Comparison of ENCODE assay signal across 1 cellular context in the genomic region with DNA sequence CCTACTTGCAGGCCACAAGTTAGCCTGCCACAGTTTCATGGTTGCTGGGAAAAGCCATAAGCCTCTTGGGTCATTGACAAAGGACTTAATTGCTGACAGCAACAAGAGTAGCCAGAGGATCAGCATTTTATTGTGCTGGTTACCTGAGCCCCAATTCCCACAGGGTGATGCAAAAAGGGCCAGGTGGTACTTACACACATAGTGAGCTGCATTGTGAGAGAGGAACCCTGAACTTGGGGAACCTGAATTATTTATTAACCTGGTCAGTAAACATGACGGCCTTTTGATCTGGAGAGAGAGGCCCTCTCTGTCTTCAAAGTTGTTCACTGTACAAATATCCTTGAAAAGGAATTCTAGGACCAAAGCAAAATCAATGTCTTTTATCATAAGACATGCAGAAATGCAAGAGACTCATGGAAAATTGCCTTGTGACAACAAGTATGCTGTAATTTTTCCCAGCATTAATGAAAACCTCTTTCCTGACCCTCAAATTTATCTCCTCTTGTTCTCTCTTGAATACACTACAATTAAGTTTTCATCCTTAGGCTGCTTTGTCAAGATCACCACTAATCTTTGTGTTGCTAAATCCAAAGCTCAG.
TF ChIP-seq lines count a peak whose summit lies in the region.

No MANE protein-coding gene starts in this region.

TF ChIP-seq in GM23338, 12 proteins besides CTCF, POLR2A, EP300 and RAD21:
- TF ChIP-seq, protein P1, sequence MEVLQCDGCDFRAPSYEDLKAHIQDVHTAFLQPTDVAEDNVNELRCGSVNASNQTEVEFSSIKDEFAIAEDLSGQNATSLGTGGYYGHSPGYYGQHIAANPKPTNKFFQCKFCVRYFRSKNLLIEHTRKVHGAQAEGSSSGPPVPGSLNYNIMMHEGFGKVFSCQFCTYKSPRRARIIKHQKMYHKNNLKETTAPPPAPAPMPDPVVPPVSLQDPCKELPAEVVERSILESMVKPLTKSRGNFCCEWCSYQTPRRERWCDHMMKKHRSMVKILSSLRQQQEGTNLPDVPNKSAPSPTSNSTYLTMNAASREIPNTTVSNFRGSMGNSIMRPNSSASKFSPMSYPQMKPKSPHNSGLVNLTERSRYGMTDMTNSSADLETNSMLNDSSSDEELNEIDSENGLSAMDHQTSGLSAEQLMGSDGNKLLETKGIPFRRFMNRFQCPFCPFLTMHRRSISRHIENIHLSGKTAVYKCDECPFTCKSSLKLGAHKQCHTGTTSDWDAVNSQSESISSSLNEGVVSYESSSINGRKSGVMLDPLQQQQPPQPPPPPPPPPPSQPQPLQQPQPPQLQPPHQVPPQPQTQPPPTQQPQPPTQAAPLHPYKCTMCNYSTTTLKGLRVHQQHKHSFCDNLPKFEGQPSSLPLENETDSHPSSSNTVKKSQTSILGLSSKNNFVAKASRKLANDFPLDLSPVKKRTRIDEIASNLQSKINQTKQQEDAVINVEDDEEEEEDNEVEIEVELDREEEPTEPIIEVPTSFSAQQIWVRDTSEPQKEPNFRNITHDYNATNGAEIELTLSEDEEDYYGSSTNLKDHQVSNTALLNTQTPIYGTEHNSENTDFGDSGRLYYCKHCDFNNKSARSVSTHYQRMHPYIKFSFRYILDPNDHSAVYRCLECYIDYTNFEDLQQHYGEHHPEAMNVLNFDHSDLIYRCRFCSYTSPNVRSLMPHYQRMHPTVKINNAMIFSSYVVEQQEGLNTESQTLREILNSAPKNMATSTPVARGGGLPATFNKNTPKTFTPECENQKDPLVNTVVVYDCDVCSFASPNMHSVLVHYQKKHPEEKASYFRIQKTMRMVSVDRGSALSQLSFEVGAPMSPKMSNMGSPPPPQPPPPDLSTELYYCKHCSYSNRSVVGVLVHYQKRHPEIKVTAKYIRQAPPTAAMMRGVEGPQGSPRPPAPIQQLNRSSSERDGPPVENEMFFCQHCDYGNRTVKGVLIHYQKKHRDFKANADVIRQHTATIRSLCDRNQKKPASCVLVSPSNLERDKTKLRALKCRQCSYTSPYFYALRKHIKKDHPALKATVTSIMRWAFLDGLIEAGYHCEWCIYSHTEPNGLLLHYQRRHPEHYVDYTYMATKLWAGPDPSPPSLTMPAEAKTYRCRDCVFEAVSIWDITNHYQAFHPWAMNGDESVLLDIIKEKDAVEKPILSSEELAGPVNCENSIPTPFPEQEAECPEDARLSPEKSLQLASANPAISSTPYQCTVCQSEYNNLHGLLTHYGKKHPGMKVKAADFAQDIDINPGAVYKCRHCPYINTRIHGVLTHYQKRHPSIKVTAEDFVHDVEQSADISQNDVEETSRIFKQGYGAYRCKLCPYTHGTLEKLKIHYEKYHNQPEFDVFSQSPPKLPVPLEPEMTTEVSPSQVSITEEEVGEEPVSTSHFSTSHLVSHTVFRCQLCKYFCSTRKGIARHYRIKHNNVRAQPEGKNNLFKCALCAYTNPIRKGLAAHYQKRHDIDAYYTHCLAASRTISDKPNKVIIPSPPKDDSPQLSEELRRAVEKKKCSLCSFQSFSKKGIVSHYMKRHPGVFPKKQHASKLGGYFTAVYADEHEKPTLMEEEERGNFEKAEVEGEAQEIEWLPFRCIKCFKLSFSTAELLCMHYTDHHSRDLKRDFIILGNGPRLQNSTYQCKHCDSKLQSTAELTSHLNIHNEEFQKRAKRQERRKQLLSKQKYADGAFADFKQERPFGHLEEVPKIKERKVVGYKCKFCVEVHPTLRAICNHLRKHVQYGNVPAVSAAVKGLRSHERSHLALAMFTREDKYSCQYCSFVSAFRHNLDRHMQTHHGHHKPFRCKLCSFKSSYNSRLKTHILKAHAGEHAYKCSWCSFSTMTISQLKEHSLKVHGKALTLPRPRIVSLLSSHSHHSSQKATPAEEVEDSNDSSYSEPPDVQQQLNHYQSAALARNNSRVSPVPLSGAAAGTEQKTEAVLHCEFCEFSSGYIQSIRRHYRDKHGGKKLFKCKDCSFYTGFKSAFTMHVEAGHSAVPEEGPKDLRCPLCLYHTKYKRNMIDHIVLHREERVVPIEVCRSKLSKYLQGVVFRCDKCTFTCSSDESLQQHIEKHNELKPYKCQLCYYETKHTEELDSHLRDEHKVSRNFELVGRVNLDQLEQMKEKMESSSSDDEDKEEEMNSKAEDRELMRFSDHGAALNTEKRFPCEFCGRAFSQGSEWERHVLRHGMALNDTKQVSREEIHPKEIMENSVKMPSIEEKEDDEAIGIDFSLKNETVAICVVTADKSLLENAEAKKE (CRISPR knock-in tag; IDR thresholded peaks at IDR 0.05) = no peak
